ENCODE assay signal across 14 cellular contexts in the genomic region with DNA sequence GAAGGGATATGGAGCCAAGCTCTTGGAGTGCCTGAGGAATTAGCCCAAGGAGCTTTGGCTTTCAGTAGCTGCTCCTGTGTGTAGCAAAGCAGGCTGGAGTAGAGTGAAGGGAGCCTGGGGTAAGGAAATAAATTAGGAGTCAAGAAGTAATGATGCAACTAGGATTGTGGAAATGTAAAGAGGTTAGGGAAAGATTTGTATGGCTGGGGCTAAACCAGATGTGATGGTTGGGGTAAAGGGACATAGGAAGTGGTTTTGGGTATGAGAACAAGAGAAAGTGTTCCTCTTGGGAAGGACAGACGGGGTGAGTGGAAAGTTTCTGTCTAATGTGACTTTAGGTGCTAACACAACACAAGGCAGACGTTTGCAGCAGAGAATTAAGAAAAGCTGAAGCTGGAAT. TPM values are rescaled to one million over a fixed set of nuclear protein-coding genes. Genes with fewer than 3 reads are reported as not detected.
A peak's percentile ranks its signal among the peaks of the same experiment; 100 is the strongest.
DNase-seq lines count a peak whose midpoint lies in the region; ATAC-seq and TF ChIP-seq lines count a peak whose summit lies in the region.
"Had no signal": no experiment of that assay in that cellular context is flagged by ENCODE, and none has a peak within 500 bp of the region (broad histone marks: within the 10 kb centered on the region; RNA-seq: fewer than 3 reads in every experiment).

No MANE protein-coding gene starts in this region.

- CTCF ChIA-PET in activated naive CD4-positive, alpha-beta T cell treated with anti-CD3 and anti-CD28 coated beads for 36 hours (lab: Charles Lee) = interaction anchor here (0.6 kb wide), 1 partner anchor 36 kb away, joined by 6 read pairs; no protein-coding TSS in a partner anchor
- CTCF ChIA-PET in RWPE1 (lab: Yijun Ruan, JAX) = interaction anchor here (0.7 to 1.1 kb wide), 2 partner anchors 87 to 146 kb away, joined by 3 read pairs; no protein-coding TSS in a partner anchor

- peak overlapping the region; percentile 3 for H3K27ac Mint-ChIP-seq in activated naive CD4-positive, alpha-beta T cell treated with anti-CD3 and anti-CD28 coated beads for 36 hours
- peak overlapping the region; percentile 13 for H3K27ac Mint-ChIP-seq in stimulated activated memory B cell treated with anti-CD40 and anti-IgM and Interleukin-4, amounts not matched to agents 10 μg/mL and 1 μg/mL and 100 μg/mL, for 72 hours

- peaks cover 2% of the 10 kb centered on the region for H3K9me3 Mint-ChIP-seq in activated naive CD4-positive, alpha-beta T cell treated with anti-CD3 and anti-CD28 coated beads for 36 hours
- no peaks in the 10 kb centered on the region for H3K9me3 Mint-ChIP-seq in stimulated activated memory B cell treated with anti-CD40 and anti-IgM and Interleukin-4, amounts not matched to agents 10 μg/mL and 1 μg/mL and 100 μg/mL, for 72 hours

- H3K4me1 Mint-ChIP-seq in activated naive CD4-positive, alpha-beta T cell treated with anti-CD3 and anti-CD28 coated beads for 36 hours (ENCODE audit: low read depth) = peaks cover 65% of the 10 kb centered on the region
- peaks cover 70% of the 10 kb centered on the region for H3K4me1 Mint-ChIP-seq in stimulated activated memory B cell treated with anti-CD40 and anti-IgM and Interleukin-4, amounts not matched to agents 10 μg/mL and 1 μg/mL and 100 μg/mL, for 72 hours

- intact Hi-C loops in activated naive CD4-positive, alpha-beta T cell treated with anti-CD3 and anti-CD28 coated beads for 36 hours (cut with micrococcal nuclease) = no loop called here

- no peak for ATAC-seq in stimulated activated memory B cell treated with anti-CD40 and anti-IgM and Interleukin-4, amounts not matched to agents 10 μg/mL and 1 μg/mL and 100 μg/mL, for 72 hours
- ATAC-seq in GM21381 (IDR thresholded peaks at IDR 0.05; ENCODE audit: unreplicated experiment) = no peak
- ATAC-seq: K562 had no signal

- no peak for TF ChIP-seq CTCF in RWPE1 (conservative IDR thresholded peaks at IDR 0.05; ENCODE audit: low read depth)

- no peak for DNase-seq in activated naive CD4-positive, alpha-beta T cell treated with anti-CD3 and anti-CD28 coated beads for 36 hours
- DNase-seq in activated naive CD4-positive, alpha-beta T cell treated with anti-CD3 and anti-CD28 coated beads, Interleukin-2, amount 50 U/mL, for 16 hours = no peak
- DNase-seq in RWPE1 (ENCODE audit: low spot score) (no peak), epithelial cell of prostate (ENCODE audit: low read depth, low spot score) (no peak), NCI-H146 treated with DMSO at 0.1 percent for 48 hours (lab: John Stamatoyannopoulos, UW; ENCODE audit: unreplicated experiment) (no peak)
- no peak for DNase-seq in activated CD4-positive, CD25-positive, alpha-beta regulatory T cell treated with anti-CD3 and anti-CD28 coated beads, Interleukin-2, amount 50 U/mL, for 72 hours
- DNase-seq: effector CD4-positive, alpha-beta T cell; H7; NCI-H1930; NCI-H526 had no signal

- H3K4me3 Mint-ChIP-seq in activated naive CD4-positive, alpha-beta T cell treated with anti-CD3 and anti-CD28 coated beads for 36 hours = no peak overlapping the region
- H3K4me3 Mint-ChIP-seq in stimulated activated memory B cell treated with anti-CD40 and anti-IgM and Interleukin-4, amounts not matched to agents 10 μg/mL and 1 μg/mL and 100 μg/mL, for 72 hours = no peak overlapping the region
- H3K4me3 Mint-ChIP-seq: brain had no signal

- H3K27ac ChIP-seq in RWPE1 (peak overlapping the region; percentile 36), epithelial cell of prostate (peak overlapping the region; percentile 3)

- peaks cover 23% of the 10 kb centered on the region for H3K36me3 Mint-ChIP-seq in activated naive CD4-positive, alpha-beta T cell treated with anti-CD3 and anti-CD28 coated beads for 36 hours (ENCODE audit: low read depth)
- H3K36me3 Mint-ChIP-seq in stimulated activated memory B cell treated with anti-CD40 and anti-IgM and Interleukin-4, amounts not matched to agents 10 μg/mL and 1 μg/mL and 100 μg/mL, for 72 hours = peaks cover 22% of the 10 kb centered on the region

- H3K27me3 Mint-ChIP-seq in activated naive CD4-positive, alpha-beta T cell treated with anti-CD3 and anti-CD28 coated beads for 36 hours (ENCODE audit: low read depth) = no peaks in the 10 kb centered on the region
- H3K27me3 Mint-ChIP-seq in stimulated activated memory B cell treated with anti-CD40 and anti-IgM and Interleukin-4, amounts not matched to agents 10 μg/mL and 1 μg/mL and 100 μg/mL, for 72 hours = no peaks in the 10 kb centered on the region
- H3K27me3 Mint-ChIP-seq: brain had no signal

- POLR2A ChIA-PET in RWPE1 (lab: Yijun Ruan, JAX; ENCODE audit: low non-redundant PET) = no interaction called here

RNA-seq across cellular contexts. Expression of a gene that starts 41.4 kb away (rescaled TPM):
- total RNA-seq in activated naive CD4-positive, alpha-beta T cell treated with anti-CD3 and anti-CD28 coated beads for 36 hours = 100 to 1,000 TPM; 222 to 228 TPM
